In the genomic region with DNA sequence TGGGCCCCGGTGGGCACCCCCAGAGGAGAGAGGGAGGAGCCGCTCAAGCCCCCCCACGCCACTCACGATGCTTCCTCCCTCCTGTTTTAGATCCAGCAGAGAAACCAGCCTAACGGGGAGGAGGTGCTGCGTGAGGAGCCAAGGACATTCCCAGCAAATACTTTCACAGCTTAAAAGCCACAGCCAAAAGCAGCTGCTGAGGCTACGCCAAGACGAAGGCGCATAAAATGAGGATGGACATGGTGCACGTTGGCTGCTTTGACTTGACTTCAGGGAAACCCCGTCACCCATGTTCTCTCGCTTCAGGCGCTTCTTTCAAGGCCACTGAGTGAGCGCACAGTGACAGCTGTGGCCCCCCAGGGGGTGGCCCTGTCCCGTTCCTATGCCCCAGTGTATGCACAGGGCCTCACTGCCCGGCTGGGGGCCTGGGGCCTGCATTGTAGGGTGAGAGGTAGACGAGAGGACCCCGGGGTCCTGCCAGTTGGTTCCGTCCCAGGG, we compare ENCODE assay signal across 12 cellular contexts.
A peak's percentile ranks its signal among the peaks of the same experiment; 100 is the strongest.
DNase-seq lines count a peak whose midpoint lies in the region; FAIRE-seq and TF ChIP-seq lines count a peak whose summit lies in the region.
"Had no signal": no experiment of that assay in that cellular context is flagged by ENCODE, and none has a peak within 500 bp of the region (broad histone marks: within the 10 kb centered on the region; RNA-seq: fewer than 3 reads in every experiment).

No MANE protein-coding gene starts in this region.

- H3K4me1 Mint-ChIP-seq in astrocyte (ENCODE audit: low read depth, unreplicated experiment) (peaks cover 7% of the 10 kb centered on the region), nephron progenitor cell (peaks cover 34% of the 10 kb centered on the region)

- H3K9me3 Mint-ChIP-seq in astrocyte (ENCODE audit: unreplicated experiment) (no peaks in the 10 kb centered on the region), nephron progenitor cell (no peaks in the 10 kb centered on the region)
- H3K9me3 Mint-ChIP-seq: activated T-cell treated with anti-CD3 and anti-CD28 coated beads, Interleukin-2, amount 50 U/mL, for 72 hours; dendritic cell treated with granulocyte-macrophage colony-stimulating factor and Interleukin-4, amounts not matched to agents 40 ng/mL and 50 ng/mL, for 4 days had no signal

- H3K9me3 ChIP-seq in astrocyte (ENCODE audit: insufficient read depth, low read depth, low read length) (no peaks in the 10 kb centered on the region), hepatocyte (ENCODE audit: low read depth) (no peaks in the 10 kb centered on the region)

- H4K20me1 ChIP-seq in astrocyte (ENCODE audit: insufficient read depth, low read length), result no peaks in the 10 kb centered on the region
- H4K20me1 ChIP-seq in hepatocyte (ENCODE audit: insufficient read depth, poor library complexity, severe bottlenecking), result no peaks in the 10 kb centered on the region

- DNase-seq in AG08395 (ENCODE audit: low spot score) (peak; percentile 83), astrocyte (ENCODE audit: low read depth) (peak; percentile 67), hepatocyte (ENCODE audit: low spot score) (no peak), NCI-H345 treated with DMSO at 0.1 percent for 48 hours (lab: John Stamatoyannopoulos, UW; ENCODE audit: unreplicated experiment) (no peak), nephron progenitor cell (no peak), glomerular visceral epithelial cell (ENCODE audit: extremely low spot score) (no peak), SW480 (ENCODE audit: low spot score) (no peak)
- DNase-seq: activated T-cell treated with anti-CD3 and anti-CD28 coated beads, Interleukin-2, amount 50 U/mL, for 72 hours; NCI-H146 had no signal

- H2AFZ ChIP-seq in astrocyte (ENCODE audit: low read depth, low read length), result peak overlapping the region; percentile 65
- H2AFZ ChIP-seq in hepatocyte, result no peak overlapping the region

- no peaks in the 10 kb centered on the region for H3K36me3 Mint-ChIP-seq in astrocyte (ENCODE audit: low read depth, unreplicated experiment)
- no peaks in the 10 kb centered on the region for H3K36me3 Mint-ChIP-seq in nephron progenitor cell (ENCODE audit: low read depth)

- H3K27ac Mint-ChIP-seq in astrocyte (ENCODE audit: unreplicated experiment) (no peak overlapping the region), nephron progenitor cell (no peak overlapping the region)
- H3K27ac Mint-ChIP-seq: activated T-cell treated with anti-CD3 and anti-CD28 coated beads, Interleukin-2, amount 50 U/mL, for 72 hours; B cell; dendritic cell treated with granulocyte-macrophage colony-stimulating factor and Interleukin-4, amounts not matched to agents 40 ng/mL and 50 ng/mL, for 4 days had no signal

- H3K27me3 Mint-ChIP-seq in astrocyte (ENCODE audit: low read depth, unreplicated experiment), result peaks cover 25% of the 10 kb centered on the region
- no peaks in the 10 kb centered on the region for H3K27me3 Mint-ChIP-seq in nephron progenitor cell (ENCODE audit: low read depth, poor library complexity)
- H3K27me3 Mint-ChIP-seq: dendritic cell treated with granulocyte-macrophage colony-stimulating factor and Interleukin-4, amounts not matched to agents 40 ng/mL and 50 ng/mL, for 4 days had no signal

- no peaks in the 10 kb centered on the region for H3K9me2 ChIP-seq in hepatocyte (replicated peaks; ENCODE audit: insufficient read depth)

- H3K79me2 ChIP-seq in astrocyte (ENCODE audit: insufficient read depth, low read length) (no peaks in the 10 kb centered on the region), hepatocyte (no peaks in the 10 kb centered on the region)

- H3K4me3 ChIP-seq in astrocyte (ENCODE audit: insufficient read depth, low read depth, low read length) (no peak overlapping the region), hepatocyte (no peak overlapping the region), rectal smooth muscle tissue (ENCODE audit: low read length) (no peak overlapping the region)

- no peaks in the 10 kb centered on the region for H3K27me3 ChIP-seq in astrocyte (ENCODE audit: insufficient read depth, low read length)
- no peaks in the 10 kb centered on the region for H3K27me3 ChIP-seq in hepatocyte
- H3K27me3 ChIP-seq in rectal smooth muscle tissue (ENCODE audit: control insufficient read depth, insufficient read depth, low read length), result no peaks in the 10 kb centered on the region

- TF ChIP-seq CTCF in astrocyte (IDR thresholded peaks at IDR 0.05; ENCODE audit: insufficient read depth, low read depth, low read length) (no peak), hepatocyte (IDR thresholded peaks at IDR 0.05; ENCODE audit: poor library complexity) (no peak), nephron progenitor cell (IDR thresholded peaks at IDR 0.05) (no peak)

- peaks cover 28% of the 10 kb centered on the region for H3K4me1 ChIP-seq in astrocyte (ENCODE audit: insufficient read depth, low read length)
- H3K4me1 ChIP-seq in hepatocyte (ENCODE audit: insufficient read depth), result peaks cover 17% of the 10 kb centered on the region
- H3K4me1 ChIP-seq in rectal smooth muscle tissue (ENCODE audit: control insufficient read depth, insufficient read depth, low read length), result peaks cover 14% of the 10 kb centered on the region

- H3K4me3 Mint-ChIP-seq in astrocyte (ENCODE audit: unreplicated experiment) (no peak overlapping the region), nephron progenitor cell (no peak overlapping the region)
- H3K4me3 Mint-ChIP-seq: activated T-cell treated with anti-CD3 and anti-CD28 coated beads, Interleukin-2, amount 50 U/mL, for 72 hours; B cell; dendritic cell treated with granulocyte-macrophage colony-stimulating factor and Interleukin-4, amounts not matched to agents 40 ng/mL and 50 ng/mL, for 4 days had no signal

- FAIRE-seq in astrocyte (lab: Jason Lieb, UNC), result no peak

- no peaks in the 10 kb centered on the region for H3K36me3 ChIP-seq in astrocyte (ENCODE audit: insufficient read depth, low read length)
- no peaks in the 10 kb centered on the region for H3K36me3 ChIP-seq in hepatocyte (replicated peaks; ENCODE audit: insufficient read depth, low read depth)
- no peaks in the 10 kb centered on the region for H3K36me3 ChIP-seq in rectal smooth muscle tissue (ENCODE audit: control insufficient read depth, insufficient read depth, low read length)

- H3K4me2 ChIP-seq in astrocyte (ENCODE audit: low read length), result peak overlapping the region; percentile 80
- H3K4me2 ChIP-seq in hepatocyte, result no peak overlapping the region

- peak overlapping the region; percentile 91 for H3K27ac ChIP-seq in astrocyte (ENCODE audit: low read depth, low read length)
- H3K27ac ChIP-seq in hepatocyte, result peak overlapping the region; percentile 65
- H3K27ac ChIP-seq in rectal smooth muscle tissue (ENCODE audit: low read depth, low read length), result peak overlapping the region; percentile 94

- peak overlapping the region; percentile 76 for H3K9ac ChIP-seq in astrocyte (ENCODE audit: low read length)
- no peak overlapping the region for H3K9ac ChIP-seq in rectal smooth muscle tissue (ENCODE audit: low read length)

- 85% methylated on average over 19 of the region's 19 CpGs for WGBS in hepatocyte (ENCODE audit: low lambda C conversion rate, missing lambda C conversion rate)

Comparison
In these comparisons a context has a peak if more than half of its experiments do, and no peak if none do; other contexts are left out.
1. DNase-seq: peak in AG08395 (single experiment) and astrocyte (single experiment); none in hepatocyte (single experiment), NCI-H345 treated with DMSO at 0.1 percent for 48 hours (single experiment), nephron progenitor cell (single experiment), glomerular visceral epithelial cell (single experiment) and SW480 (single experiment).
2. Peak in every context shown above with its lines, with median percentiles within 50 percentile points of each other: H3K27ac ChIP-seq.